ENCODE assay signal across 20 cellular contexts in the genomic region with DNA sequence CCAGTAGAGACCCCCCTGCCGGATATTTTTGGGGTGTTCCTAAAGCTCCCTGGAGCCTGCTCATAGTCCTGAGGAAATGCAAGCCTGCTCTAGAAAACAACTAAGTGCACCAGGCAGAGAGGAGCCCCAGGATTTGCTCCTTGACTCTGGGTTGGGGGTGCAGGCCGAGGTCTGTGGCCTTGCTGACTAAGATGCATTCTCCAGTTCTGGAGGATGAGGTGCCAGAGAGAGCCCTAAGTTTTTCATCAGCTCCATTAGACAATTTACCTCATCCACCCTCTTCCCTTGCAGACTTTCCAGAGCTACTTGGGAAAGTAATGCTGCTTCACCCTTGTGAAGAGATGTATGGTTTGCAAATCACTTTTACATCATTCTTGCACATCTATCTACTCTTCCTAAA. TPM values are rescaled to one million over a fixed set of nuclear protein-coding genes. Genes with fewer than 3 reads are reported as not detected.
A peak's percentile ranks its signal among the peaks of the same experiment; 100 is the strongest.
DNase-seq lines count a peak whose midpoint lies in the region; ATAC-seq and TF ChIP-seq lines count a peak whose summit lies in the region.
"Had no signal": no experiment of that assay in that cellular context is flagged by ENCODE, and none has a peak within 500 bp of the region (broad histone marks: within the 10 kb centered on the region; RNA-seq: fewer than 3 reads in every experiment).

No MANE protein-coding gene starts in this region.

- no peak overlapping the region for H3K27ac Mint-ChIP-seq in GM23338
- H3K27ac Mint-ChIP-seq in stimulated activated naive B cell treated with anti-CD40 and anti-IgM and Interleukin-4, amounts not matched to agents 10 μg/mL and 1 μg/mL and 100 μg/mL, for 72 hours: no peak overlapping the region
- H3K27ac Mint-ChIP-seq: activated CD4-positive, alpha-beta memory T cell treated with anti-CD3 and anti-CD28 coated beads, Interleukin-2, amount 10 ng/mL, durations not matched to agents 7 days and 5 days; activated naive CD4-positive, alpha-beta T cell treated with anti-CD3 and anti-CD28 coated beads, Interleukin-2, amount 50 U/mL, for 72 hours; natural killer cell; T-helper 17 cell; WTC11 had no signal

- H3K4me2 ChIP-seq in GM23338: no peak overlapping the region

- H3K9me2 ChIP-seq in GM23338 (ENCODE audit: insufficient read depth): no peaks in the 10 kb centered on the region

- 25 to 60% (median 46%) methylated on average over 2 of the region's 2 CpGs for WGBS in stomach, 5 donors
- WGBS in testis, 2 donors: 81 to 88% methylated on average over 2 of the region's 2 CpGs

- intact Hi-C loops in stomach (cut with DNase I; ENCODE audit: low total_unique reads): no loop called here
- intact Hi-C loops in testis (cut with DNase I; ENCODE audit: low total_unique reads): no loop called here

- H3K27ac ChIP-seq in GM23338 (ENCODE audit: low read depth) (0 out of 2 replicates have a peak overlapping the region, but pooled peaks have one; percentile 24), RWPE1 (peak overlapping the region; percentile 94), iPS-20b (ENCODE audit: low read length) (no peak overlapping the region), stomach (peak overlapping the region; percentile 22 to 82 (median 78)), testis (no peak overlapping the region)
- H3K27ac ChIP-seq: foreskin keratinocyte had no signal

- H3K4me1 Mint-ChIP-seq in GM23338: peaks cover 24% of the 10 kb centered on the region
- peaks cover 0 to 2% of the 10 kb centered on the region in 2 donors for H3K4me1 Mint-ChIP-seq in stimulated activated naive B cell treated with anti-CD40 and anti-IgM and Interleukin-4, amounts not matched to agents 10 μg/mL and 1 μg/mL and 100 μg/mL, for 72 hours
- H3K4me1 Mint-ChIP-seq: natural killer cell had no signal

- H3K9me3 Mint-ChIP-seq in GM23338: no peaks in the 10 kb centered on the region
- H3K9me3 Mint-ChIP-seq in stimulated activated naive B cell treated with anti-CD40 and anti-IgM and Interleukin-4, amounts not matched to agents 10 μg/mL and 1 μg/mL and 100 μg/mL, for 72 hours: no peaks in the 10 kb centered on the region
- H3K9me3 Mint-ChIP-seq: activated CD4-positive, alpha-beta memory T cell treated with anti-CD3 and anti-CD28 coated beads, Interleukin-2, amount 10 ng/mL, durations not matched to agents 7 days and 5 days; activated naive CD4-positive, alpha-beta T cell treated with anti-CD3 and anti-CD28 coated beads, Interleukin-2, amount 50 U/mL, for 72 hours; activated T-cell treated with anti-CD3 and anti-CD28 coated beads, Interleukin-2, amount 50 U/mL, for 4 hours; brain; natural killer cell; WTC11 had no signal

- ATAC-seq in GM23338 (no peak), GM18909 (IDR thresholded peaks at IDR 0.05; ENCODE audit: poor library complexity, unreplicated experiment) (no peak)
- no peak for ATAC-seq in stimulated activated naive B cell treated with anti-CD40 and anti-IgM and Interleukin-4, amounts not matched to agents 10 μg/mL and 1 μg/mL and 100 μg/mL, for 72 hours (replicated peaks)
- ATAC-seq: activated naive CD4-positive, alpha-beta T cell treated with anti-CD3 and anti-CD28 coated beads, Interleukin-2, amount 50 U/mL, for 72 hours; activated T-cell treated with anti-CD3 and anti-CD28 coated beads, Interleukin-2, amount 50 U/mL, for 4 hours; natural killer cell; T-helper 17 cell; WTC11 had no signal

- no peak overlapping the region for H3K4me3 Mint-ChIP-seq in GM23338
- no peak overlapping the region for H3K4me3 Mint-ChIP-seq in stimulated activated naive B cell treated with anti-CD40 and anti-IgM and Interleukin-4, amounts not matched to agents 10 μg/mL and 1 μg/mL and 100 μg/mL, for 72 hours
- H3K4me3 Mint-ChIP-seq: activated CD4-positive, alpha-beta memory T cell treated with anti-CD3 and anti-CD28 coated beads, Interleukin-2, amount 10 ng/mL, durations not matched to agents 7 days and 5 days; activated T-cell treated with anti-CD3 and anti-CD28 coated beads, Interleukin-2, amount 50 U/mL, for 4 hours; brain; natural killer cell; T-helper 17 cell; WTC11 had no signal

- H3K4me1 ChIP-seq in GM23338 (ENCODE audit: insufficient read depth) (peaks cover 9% of the 10 kb centered on the region), iPS-20b (ENCODE audit: insufficient read depth, low read length) (peaks cover 22% of the 10 kb centered on the region), stomach (peaks cover 22 to 40% (median 32%) of the 10 kb centered on the region in 4 donors), testis (no peaks in the 10 kb centered on the region)

- no peak for TF ChIP-seq EP300 in stomach (IDR thresholded peaks at IDR 0.05)

- H3K27me3 ChIP-seq in GM23338 (ENCODE audit: insufficient read depth) (no peaks in the 10 kb centered on the region), iPS-20b (ENCODE audit: insufficient read depth, low read length) (no peaks in the 10 kb centered on the region), stomach (no peaks in the 10 kb centered on the region), testis (no peaks in the 10 kb centered on the region)
- H3K27me3 ChIP-seq: foreskin keratinocyte had no signal

- DNase-seq in GM23338 (ENCODE audit: low spot score) (no peak), RWPE1 (ENCODE audit: low spot score) (no peak), stomach (no peak), KG1 (lab: John Stamatoyannopoulos, UW) (no peak), testis (no peak)
- DNase-seq in stimulated activated naive B cell treated with anti-CD40 and anti-IgM and Interleukin-4, amounts not matched to agents 10 μg/mL and 1 μg/mL and 100 μg/mL, for 72 hours: no peak
- DNase-seq: activated CD4-positive, alpha-beta memory T cell treated with anti-CD3 and anti-CD28 coated beads, Interleukin-2, amount 10 ng/mL, durations not matched to agents 7 days and 5 days; activated T-cell treated with anti-CD3 and anti-CD28 coated beads, Interleukin-2, amount 50 U/mL, for 4 hours; hypothalamus; kidney; natural killer cell; NCI-H1417 treated with DMSO at 0.1 percent for 48 hours; NCI-H524 treated with DMSO at 0.1 percent for 48 hours; T-helper 17 cell had no signal

- H4K20me1 ChIP-seq in GM23338 (replicated peaks; ENCODE audit: insufficient read depth): peaks cover 11% of the 10 kb centered on the region; the same call in 1 of the 2 replicates

- no peak overlapping the region for H2AFZ ChIP-seq in GM23338

- H3K36me3 Mint-ChIP-seq in GM23338 (ENCODE audit: low read depth): no peaks in the 10 kb centered on the region; the same call in 2 of the 3 replicates
- H3K36me3 Mint-ChIP-seq in stimulated activated naive B cell treated with anti-CD40 and anti-IgM and Interleukin-4, amounts not matched to agents 10 μg/mL and 1 μg/mL and 100 μg/mL, for 72 hours: no peaks in the 10 kb centered on the region
- H3K36me3 Mint-ChIP-seq: activated naive CD4-positive, alpha-beta T cell treated with anti-CD3 and anti-CD28 coated beads, Interleukin-2, amount 50 U/mL, for 72 hours; natural killer cell; WTC11 had no signal

- peaks cover 4% of the 10 kb centered on the region for H3K27me3 Mint-ChIP-seq in GM23338 (ENCODE audit: insufficient read depth, low read depth, poor library complexity)
- no peaks in the 10 kb centered on the region for H3K27me3 Mint-ChIP-seq in stimulated activated naive B cell treated with anti-CD40 and anti-IgM and Interleukin-4, amounts not matched to agents 10 μg/mL and 1 μg/mL and 100 μg/mL, for 72 hours
- H3K27me3 Mint-ChIP-seq: activated CD4-positive, alpha-beta memory T cell treated with anti-CD3 and anti-CD28 coated beads, Interleukin-2, amount 10 ng/mL, durations not matched to agents 7 days and 5 days; brain; T-helper 17 cell had no signal

- H3K9me3 ChIP-seq in iPS-20b (ENCODE audit: insufficient read depth, low read depth, low read length): no peaks in the 10 kb centered on the region
- no peaks in the 10 kb centered on the region for H3K9me3 ChIP-seq in stomach
- no peaks in the 10 kb centered on the region for H3K9me3 ChIP-seq in testis

- no peak for TF ChIP-seq CTCF in GM23338 (conservative IDR thresholded peaks at IDR 0.05; ENCODE audit: low read depth in 2 of 2)
- TF ChIP-seq CTCF in RWPE1 (conservative IDR thresholded peaks at IDR 0.05; ENCODE audit: low read depth): no peak
- no peak for TF ChIP-seq CTCF in stomach (IDR thresholded peaks at IDR 0.05)
- no peak for TF ChIP-seq CTCF in testis (IDR thresholded peaks at IDR 0.05)

- peak overlapping the region; percentile 4; the same call in 1 of the 2 replicates for H3K9ac ChIP-seq in iPS-20b (ENCODE audit: low read depth, low read length)

- POLR2A ChIA-PET in RWPE1 (lab: Yijun Ruan, JAX; ENCODE audit: low non-redundant PET): interaction anchor here (0.6 to 1.0 kb wide), 2 partner anchors 105 to 210 kb away, joined by 3 read pairs; no protein-coding TSS in a partner anchor

- H3F3A ChIP-seq in GM23338 (replicated peaks; ENCODE audit: low read depth): no peaks in the 10 kb centered on the region

- CTCF ChIA-PET in RWPE1 (lab: Yijun Ruan, JAX): interaction anchor here (0.8 kb wide), 1 partner anchor 44 kb away, joined by 3 read pairs; no protein-coding TSS in a partner anchor

- H3K36me3 ChIP-seq in GM23338 (ENCODE audit: insufficient read depth) (no peaks in the 10 kb centered on the region), iPS-20b (ENCODE audit: insufficient read depth, low read depth, low read length) (no peaks in the 10 kb centered on the region), stomach (no peaks in the 10 kb centered on the region), testis (ENCODE audit: low read depth, missing control alignments) (no peaks in the 10 kb centered on the region)

- TF ChIP-seq POLR2A in stomach (IDR thresholded peaks at IDR 0.05) (no peak), testis (IDR thresholded peaks at IDR 0.05) (no peak)

- H3K79me2 ChIP-seq in GM23338 (replicated peaks; ENCODE audit: insufficient read depth): peaks cover 68% of the 10 kb centered on the region

- H3K4me3 ChIP-seq in GM23338: no peak overlapping the region
- H3K4me3 ChIP-seq in iPS-20b (ENCODE audit: low read length): no peak overlapping the region
- no peak overlapping the region for H3K4me3 ChIP-seq in stomach
- H3K4me3 ChIP-seq in testis: no peak overlapping the region

RNA-seq across cellular contexts. Expression of gene TUFT1, which starts 9.1 kb away (rescaled TPM):
- 10.4 and 11.9 TPM in 2 replicates for total RNA-seq in GM23338 (2014; rRNA removed; shearing (Covaris generic))
- polyA plus RNA-seq in GM23338 (2016; fragmentation: Nextera tagmentation; extraction: Ambion mirVana) (5.6 and 6.0 TPM in 2 replicates), stomach (10 to 100 TPM in 2 of 3 donors, 1 to 10 TPM in 1; 9.0 to 15.4 (median 10.8) TPM), testis (ENCODE audit: insufficient read depth, low read depth, low replicate concordance) (9.7 TPM)
- total RNA-seq in stomach (10 to 100 TPM in 3 of 5 donors, 1 to 10 TPM in 2; 1.2 to 30.4 (median 13.9) TPM), testis (10 to 100 TPM; 16.5 to 19.3 TPM)

RNA-seq across cellular contexts. Expression of gene CGN, which starts 38.0 kb away (rescaled TPM):
- total RNA-seq in GM23338 (2014; rRNA removed; shearing (Covaris generic)): 37.0 and 46.1 TPM in 2 replicates
- polyA plus RNA-seq in GM23338 (2016; fragmentation: Nextera tagmentation; extraction: Ambion mirVana): 11.8 and 13.9 TPM in 2 replicates
- 100 to 1,000 TPM in 3 of 5 donors, 10 to 100 TPM in 2; 21.4 to 137 (median 118) TPM for total RNA-seq in stomach
- polyA plus RNA-seq in stomach: 10 to 100 TPM; 14.0 to 22.0 (median 21.2) TPM
- 10 to 100 TPM; 25.7 to 31.6 TPM for total RNA-seq in testis
- polyA plus RNA-seq in testis (ENCODE audit: insufficient read depth, low read depth, low replicate concordance): 25.9 TPM

Comparison
In these comparisons a context has a peak if more than half of its experiments do, and no peak if none do; other contexts are left out.
1. H3K27ac ChIP-seq: peak in GM23338 (single experiment), RWPE1 (single experiment) and stomach (5 of 5); none in iPS-20b (single experiment) and testis (0 of 2).